Comparison of ENCODE assay signal across 26 cellular contexts in genomic region chr3:42493798-42494151, GRCh38. TPM values are rescaled to one million over a fixed set of nuclear protein-coding genes. Genes with fewer than 3 reads are reported as not detected.
DNase-seq lines count a peak whose midpoint lies in the region; ATAC-seq and TF ChIP-seq lines count a peak whose summit lies in the region.
"Had no signal": no experiment of that assay in that cellular context is flagged by ENCODE, and none has a peak within 500 bp of the region (broad histone marks: within the 10 kb centered on the region; RNA-seq: fewer than 3 reads in every experiment).

No MANE protein-coding gene starts in this region.

- H3K36me3 ChIP-seq in heart right ventricle (no peaks in the 10 kb centered on the region), colonic mucosa (no peaks in the 10 kb centered on the region)
- H3K36me3 ChIP-seq: ascending aorta, gastrocnemius medialis, left lung, uterus had no signal

- intact Hi-C loops in cardiac septum (cut with DNase I): loop anchor here (5.0 kb wide), 1 partner anchor 41 kb away; no protein-coding TSS in a partner anchor
- intact Hi-C loops in heart right ventricle (cut with DNase I): no loop called here
- intact Hi-C loops in colonic mucosa (cut with DNase I): no loop called here

- H3K9me3 ChIP-seq in heart right ventricle (no peaks in the 10 kb centered on the region), colonic mucosa (no peaks in the 10 kb centered on the region)
- H3K9me3 ChIP-seq: ascending aorta, gastrocnemius medialis, left lung, uterus had no signal

- H3K36me3 Mint-ChIP-seq in osteocyte (ENCODE audit: unreplicated experiment): no peaks in the 10 kb centered on the region
- H3K36me3 Mint-ChIP-seq: activated naive CD4-positive, alpha-beta T cell treated with anti-CD3 and anti-CD28 coated beads, Interleukin-2, amount 50 U/mL, for 72 hours; immature natural killer cell; mesothelial cell of epicardium; natural killer cell had no signal

- ATAC-seq in heart right ventricle (no peak), HG03378 (IDR thresholded peaks at IDR 0.05; ENCODE audit: unreplicated experiment) (no peak)
- ATAC-seq in activated CD4-positive, CD25-positive, alpha-beta regulatory T cell treated with anti-CD3 and anti-CD28 coated beads, Interleukin-2, amount 50 U/mL, for 24 hours: no peak
- ATAC-seq: activated naive CD4-positive, alpha-beta T cell treated with anti-CD3 and anti-CD28 coated beads, Interleukin-2, amount 50 U/mL, for 72 hours; gastrocnemius medialis; left lung; natural killer cell had no signal

- WGBS in heart right ventricle, 2 donors: 93 to 96% methylated on average over 3 of the region's 3 CpGs

- peaks cover 0 to 41% (median 11%) of the 10 kb centered on the region in 9 donors for H3K4me1 ChIP-seq in heart right ventricle
- peaks cover 3% of the 10 kb centered on the region for H3K4me1 ChIP-seq in colonic mucosa

- no peak overlapping the region for H3K9ac ChIP-seq in colonic mucosa (ENCODE audit: low read depth in 2 of 2, low read length in 2 of 2)

- TF ChIP-seq CTCF in heart right ventricle (IDR thresholded peaks at IDR 0.05) (no peak), colonic mucosa (IDR thresholded peaks at IDR 0.05) (no peak), osteocyte (IDR thresholded peaks at IDR 0.05) (no peak)

- peaks cover 48% of the 10 kb centered on the region for H3K4me1 Mint-ChIP-seq in osteocyte (ENCODE audit: unreplicated experiment)
- H3K4me1 Mint-ChIP-seq: immature natural killer cell, natural killer cell had no signal

- H3K4me3 Mint-ChIP-seq in osteocyte (ENCODE audit: unreplicated experiment): no peak overlapping the region
- H3K4me3 Mint-ChIP-seq: activated T-helper 1 cell treated with anti-CD3 and anti-CD28 coated beads, Interleukin-12 subunit alpha, Interleukin-12 subunit beta, Interleukin-2, Interleukin-4 antibody, amounts not matched to agents 30 ng/mL and 10 ng/mL and 1 ng/mL, durations not matched to agents 14 hours and 24 hours and 36 hours; CD4-positive, alpha-beta T cell; dendritic cell treated with granulocyte-macrophage colony-stimulating factor and Interleukin-4, amounts not matched to agents 40 ng/mL and 50 ng/mL, for 4 days; immature natural killer cell; mesothelial cell of epicardium; natural killer cell had no signal

- H3K27ac ChIP-seq in heart right ventricle (peak overlapping the region in 1 of 10 donors; percentile 31), colonic mucosa (no peak overlapping the region)
- H3K27ac ChIP-seq: gastrocnemius medialis, left lung, RWPE1, uterus had no signal

- peak; percentile 46 for DNase-seq in cardiac septum (ENCODE audit: low spot score)
- DNase-seq in heart right ventricle: no peak
- DNase-seq in colonic mucosa: peak; percentile 12
- peak; percentile 49 for DNase-seq in osteocyte (ENCODE audit: extremely low spot score, unreplicated experiment)
- peak; percentile 33 for DNase-seq in ureter (ENCODE audit: low spot score)
- DNase-seq in hepatic stellate cell (ENCODE audit: low spot score): no peak
- DNase-seq: activated CD4-positive, CD25-positive, alpha-beta regulatory T cell treated with anti-CD3 and anti-CD28 coated beads, Interleukin-2, amount 50 U/mL, for 72 hours; caudate nucleus; gastrocnemius medialis; hypothalamus; immature natural killer cell; left lung; natural killer cell; NCI-H446 treated with DMSO at 0.1 percent for 48 hours; substantia nigra had no signal

- H3K27me3 Mint-ChIP-seq in osteocyte (ENCODE audit: unreplicated experiment): peaks cover 4% of the 10 kb centered on the region

- H3K27me3 ChIP-seq in heart right ventricle (peaks cover 0 to 2% (median 0%) of the 10 kb centered on the region in 7 donors), colonic mucosa (peaks cover under 1% of the 10 kb centered on the region)
- H3K27me3 ChIP-seq: ascending aorta, gastrocnemius medialis, uterus had no signal

- H3K27ac Mint-ChIP-seq in osteocyte (ENCODE audit: unreplicated experiment): no peak overlapping the region
- H3K27ac Mint-ChIP-seq: activated naive CD4-positive, alpha-beta T cell treated with anti-CD3 and anti-CD28 coated beads, Interleukin-2, amount 50 U/mL, for 72 hours; activated T-helper 1 cell treated with anti-CD3 and anti-CD28 coated beads, Interleukin-12 subunit alpha, Interleukin-12 subunit beta, Interleukin-2, Interleukin-4 antibody, amounts not matched to agents 30 ng/mL and 10 ng/mL and 1 ng/mL, durations not matched to agents 14 hours and 24 hours and 36 hours; CD4-positive, alpha-beta T cell; dendritic cell treated with granulocyte-macrophage colony-stimulating factor and Interleukin-4, amounts not matched to agents 40 ng/mL and 50 ng/mL, for 4 days; immature natural killer cell; mesothelial cell of epicardium; natural killer cell had no signal

- H3K9me3 Mint-ChIP-seq in osteocyte (ENCODE audit: unreplicated experiment): no peaks in the 10 kb centered on the region
- H3K9me3 Mint-ChIP-seq: activated naive CD4-positive, alpha-beta T cell treated with anti-CD3 and anti-CD28 coated beads, Interleukin-2, amount 50 U/mL, for 72 hours; activated T-helper 1 cell treated with anti-CD3 and anti-CD28 coated beads, Interleukin-12 subunit alpha, Interleukin-12 subunit beta, Interleukin-2, Interleukin-4 antibody, amounts not matched to agents 30 ng/mL and 10 ng/mL and 1 ng/mL, durations not matched to agents 14 hours and 24 hours and 36 hours; CD4-positive, alpha-beta T cell; dendritic cell treated with granulocyte-macrophage colony-stimulating factor and Interleukin-4, amounts not matched to agents 40 ng/mL and 50 ng/mL, for 4 days; immature natural killer cell; mesothelial cell of epicardium; natural killer cell had no signal

- H3K4me3 ChIP-seq in heart right ventricle (no peak overlapping the region), colonic mucosa (no peak overlapping the region)
- H3K4me3 ChIP-seq: ascending aorta, gastrocnemius medialis, left lung, uterus had no signal

RNA-seq across cellular contexts. Expression of gene VIPR1, which starts 8.7 kb away (rescaled TPM):
- total RNA-seq in cardiac septum (0.89 TPM), heart right ventricle (1 to 10 TPM in 7 of 10 donors, under 1 TPM in 3; 0.76 to 7.3 (median 1.5) TPM), colonic mucosa (10 to 100 TPM; 74.2 to 98.0 TPM), osteocyte (8.9 and 9.2 TPM in 2 replicates), ureter (72.7 TPM)
- polyA plus RNA-seq in heart right ventricle: 1 to 10 TPM; 3.9 to 8.3 TPM
- polyA plus RNA-seq: AG04450 had no signal

Comparison
In these comparisons a context has a peak if more than half of its experiments do, and no peak if none do; other contexts are left out.
1. DNase-seq: peak in cardiac septum (single experiment), colonic mucosa (single experiment), osteocyte (single experiment) and ureter (single experiment); none in heart right ventricle (0 of 2) and hepatic stellate cell (single experiment).